ENCODE assay signal across 10 cellular contexts in the genomic region with DNA sequence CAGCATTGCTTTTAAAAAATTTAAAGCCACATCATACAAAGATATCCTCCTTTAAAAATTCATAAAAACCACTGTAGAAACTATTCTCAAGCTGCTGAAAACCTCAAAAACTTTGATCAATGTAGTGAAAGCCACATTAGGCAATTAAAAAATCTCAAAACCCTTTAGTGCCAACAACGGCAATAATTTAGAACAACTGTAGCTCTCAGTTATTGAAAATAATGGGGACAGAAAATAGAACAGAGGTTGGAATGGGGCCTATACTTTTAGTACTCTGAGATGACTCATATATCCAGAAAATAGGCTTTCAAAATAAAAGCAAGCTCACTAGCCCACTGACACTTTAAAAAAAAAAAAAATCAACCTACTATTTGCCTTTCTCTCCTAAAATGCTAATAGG.
DNase-seq lines count a peak whose midpoint lies in the region; ATAC-seq, FAIRE-seq and TF ChIP-seq lines count a peak whose summit lies in the region.
"Had no signal": no experiment of that assay in that cellular context is flagged by ENCODE, and none has a peak within 500 bp of the region (broad histone marks: within the 10 kb centered on the region; RNA-seq: fewer than 3 reads in every experiment).

No MANE protein-coding gene starts in this region.

- TF ChIP-seq CTCF in MM.1S (IDR thresholded peaks at IDR 0.05; ENCODE audit: low read length) (no peak), K562 (IDR thresholded peaks at IDR 0.05 in 2 of 3, conservative IDR thresholded peaks at IDR 0.05 in 1 of 3; ENCODE audit: insufficient read depth in 2 of 3, low read depth in 1 of 3, low read length in 3 of 3) (no peak), osteoblast (IDR thresholded peaks at IDR 0.05; ENCODE audit: extremely low read depth, low read depth, low read length) (no peak)

- no peak for FAIRE-seq in K562 (lab: Jason Lieb, UNC)
- no peak for FAIRE-seq in urothelium cell line (lab: Jason Lieb, UNC)

- H3K9ac ChIP-seq in MM.1S (ENCODE audit: low read length) (peak overlapping the region; percentile 26; the same call in 1 of the 2 replicates), K562 (ENCODE audit: insufficient read depth in 1 of 2, low read depth in 2 of 2, low read length in 2 of 2) (no peak overlapping the region)

- no TSS peak for BruUV-seq in K562 (replicated peaks; lab: Mats Ljungman, UMichigan)

- 4% methylated on average over 1 of the region's 1 CpG for WGBS in K562 (ENCODE audit: insufficient coverage, low coverage, missing lambda C conversion rate)

- intact Hi-C loops in K562 (cut with micrococcal nuclease), result no loop called here

- H3K79me2 ChIP-seq in MM.1S (ENCODE audit: low read length) (no peaks in the 10 kb centered on the region), K562 (ENCODE audit: control insufficient read depth, insufficient read depth, low read length) (no peaks in the 10 kb centered on the region), osteoblast (ENCODE audit: insufficient read depth, low read length) (no peaks in the 10 kb centered on the region)

- H3F3A ChIP-seq in MM.1S (ENCODE audit: insufficient read depth, low read length), result peaks cover 18% of the 10 kb centered on the region; the same call in 1 of the 2 replicates

- peak overlapping the region; percentile 59; the same call in 1 of the 2 replicates for H3K4me2 ChIP-seq in MM.1S (ENCODE audit: low read depth, low read length)
- no peak overlapping the region for H3K4me2 ChIP-seq in K562 (ENCODE audit: insufficient read depth, low read length)
- H3K4me2 ChIP-seq in osteoblast (ENCODE audit: insufficient read depth, low read length), result peak overlapping the region; percentile 63

- DNase-seq in COLO829 (ENCODE audit: low spot score) (peak; percentile 84), MM.1S (no peak), K562 (ENCODE audit: extremely low read depth in 1 of 4, low spot score in 3 of 4) (no peak), osteoblast (ENCODE audit: insufficient read length, low spot score, missing footprints) (no peak), erythroblast (lab: John Stamatoyannopoulos, UW) (no peak), urothelium cell line (ENCODE audit: low spot score) (no peak), dedifferentiated amniotic fluid mesenchymal stem cell (ENCODE audit: extremely low spot score) (no peak)
- DNase-seq: activated T-cell treated with anti-CD3 and anti-CD28 coated beads for 4 hours, NCI-H1105 treated with DMSO at 0.1 percent for 48 hours had no signal

- CTCF ChIA-PET in K562 (lab: Yijun Ruan, JAX; ENCODE audit: low intra/inter-chr PET ratio), result no interaction called here

- H2AFZ ChIP-seq in MM.1S (ENCODE audit: low read length) (peak overlapping the region; percentile 69), K562 (ENCODE audit: low read depth, low read length) (no peak overlapping the region), osteoblast (ENCODE audit: low read length) (peak overlapping the region; percentile 28)

- H3K36me3 ChIP-seq in MM.1S (replicated peaks; ENCODE audit: insufficient read depth, low read length) (no peaks in the 10 kb centered on the region), K562 (ENCODE audit: control insufficient read depth, insufficient read depth, low read length) (no peaks in the 10 kb centered on the region), osteoblast (ENCODE audit: insufficient read depth, low read length) (no peaks in the 10 kb centered on the region)

- TF ChIP-seq POLR2A in K562 (conservative IDR thresholded peaks at IDR 0.05) (no peak), erythroblast (IDR thresholded peaks at IDR 0.05; ENCODE audit: low read length) (no peak)

- H3K27ac ChIP-seq in MM.1S (ENCODE audit: low read length) (peak overlapping the region; percentile 52; the same call in 1 of the 2 replicates), K562 (ENCODE audit: extremely low read depth, low read depth, low read length) (no peak overlapping the region), osteoblast (ENCODE audit: low read depth, low read length) (peak overlapping the region; percentile 53)

- in situ Hi-C loops in K562 (cut with MboI), result no loop called here

- no peaks in the 10 kb centered on the region for H4K20me1 ChIP-seq in MM.1S (ENCODE audit: insufficient read depth, low read length)
- H4K20me1 ChIP-seq in K562 (replicated peaks; ENCODE audit: control insufficient read depth, insufficient read depth, low read length), result no peaks in the 10 kb centered on the region
- H4K20me1 ChIP-seq in osteoblast (ENCODE audit: insufficient read depth, low read length), result no peaks in the 10 kb centered on the region

- POLR2A ChIA-PET in K562 (lab: Yijun Ruan, JAX), result interaction anchor here (0.8 kb wide), 1 partner anchor 8 kb away, joined by 4 read pairs; no protein-coding TSS in a partner anchor

- no peak for TF ChIP-seq RAD21 in K562 (CRISPR knock-in tag; conservative IDR thresholded peaks at IDR 0.05 in 1 of 2, IDR thresholded peaks at IDR 0.05 in 1 of 2)

- H3K4me3 ChIP-seq in MM.1S (ENCODE audit: low read length), result no peak overlapping the region
- no peak overlapping the region for H3K4me3 ChIP-seq in K562
- H3K4me3 ChIP-seq in osteoblast (ENCODE audit: insufficient read depth, low read length), result no peak overlapping the region

- no peak for TF ChIP-seq EP300 in K562 (IDR thresholded peaks at IDR 0.05; ENCODE audit: low read length)

- H3K4me1 ChIP-seq in MM.1S (ENCODE audit: low read length) (peaks cover 54% of the 10 kb centered on the region), K562 (replicated peaks in 1 of 2; ENCODE audit: control insufficient read depth in 2 of 2, insufficient read depth in 2 of 2, low read length in 2 of 2) (no peaks in the 10 kb centered on the region), osteoblast (ENCODE audit: insufficient read depth, low read length) (peaks cover 50% of the 10 kb centered on the region)

- ATAC-seq in K562, result no peak
- no peak for ATAC-seq in HG03442 (IDR thresholded peaks at IDR 0.05; ENCODE audit: unreplicated experiment)

- H3K9me1 ChIP-seq in K562 (ENCODE audit: control insufficient read depth, insufficient read depth, low read length), result no peaks in the 10 kb centered on the region

- H3K27me3 ChIP-seq in MM.1S (replicated peaks; ENCODE audit: insufficient read depth, low read length) (no peaks in the 10 kb centered on the region), K562 (ENCODE audit: control insufficient read depth in 2 of 2, insufficient read depth in 2 of 2, low read length in 2 of 2) (peaks cover 9 to 15% of the 10 kb centered on the region in 2 experiments; a peak in 4 of 5 replicates), osteoblast (ENCODE audit: insufficient read depth, low read length) (no peaks in the 10 kb centered on the region)

- H3K9me3 ChIP-seq in MM.1S (replicated peaks; ENCODE audit: insufficient read depth, low read length), result no peaks in the 10 kb centered on the region
- no peaks in the 10 kb centered on the region for H3K9me3 ChIP-seq in K562 (replicated peaks; ENCODE audit: control insufficient read depth, insufficient read depth, low read depth, low read length)
- H3K9me3 ChIP-seq in osteoblast (ENCODE audit: low read depth, low read length), result no peaks in the 10 kb centered on the region

- H3K9me2 ChIP-seq in MM.1S (replicated peaks; ENCODE audit: insufficient read depth, low read length), result no peaks in the 10 kb centered on the region

TF ChIP-seq in K562, 482 proteins besides CTCF, POLR2A, EP300 and RAD21:
- TF ChIP-seq YBX1 (IDR thresholded peaks at IDR 0.05) (no peak), ZC3H4 (CRISPR knock-in tag; IDR thresholded peaks at IDR 0.05; ENCODE audit: borderline replicate concordance) (no peak), BCL6 (CRISPR knock-in tag; IDR thresholded peaks at IDR 0.05) (no peak), MYNN (IDR thresholded peaks at IDR 0.05) (peak; percentile 58; the same call in 1 of the 2 replicates), MYNN (CRISPR knock-in tag; IDR thresholded peaks at IDR 0.05) (no peak), TCF7 (IDR thresholded peaks at IDR 0.05; ENCODE audit: borderline replicate concordance) (no peak)
